Comparison of ENCODE assay signal across 15 cellular contexts in the genomic region with DNA sequence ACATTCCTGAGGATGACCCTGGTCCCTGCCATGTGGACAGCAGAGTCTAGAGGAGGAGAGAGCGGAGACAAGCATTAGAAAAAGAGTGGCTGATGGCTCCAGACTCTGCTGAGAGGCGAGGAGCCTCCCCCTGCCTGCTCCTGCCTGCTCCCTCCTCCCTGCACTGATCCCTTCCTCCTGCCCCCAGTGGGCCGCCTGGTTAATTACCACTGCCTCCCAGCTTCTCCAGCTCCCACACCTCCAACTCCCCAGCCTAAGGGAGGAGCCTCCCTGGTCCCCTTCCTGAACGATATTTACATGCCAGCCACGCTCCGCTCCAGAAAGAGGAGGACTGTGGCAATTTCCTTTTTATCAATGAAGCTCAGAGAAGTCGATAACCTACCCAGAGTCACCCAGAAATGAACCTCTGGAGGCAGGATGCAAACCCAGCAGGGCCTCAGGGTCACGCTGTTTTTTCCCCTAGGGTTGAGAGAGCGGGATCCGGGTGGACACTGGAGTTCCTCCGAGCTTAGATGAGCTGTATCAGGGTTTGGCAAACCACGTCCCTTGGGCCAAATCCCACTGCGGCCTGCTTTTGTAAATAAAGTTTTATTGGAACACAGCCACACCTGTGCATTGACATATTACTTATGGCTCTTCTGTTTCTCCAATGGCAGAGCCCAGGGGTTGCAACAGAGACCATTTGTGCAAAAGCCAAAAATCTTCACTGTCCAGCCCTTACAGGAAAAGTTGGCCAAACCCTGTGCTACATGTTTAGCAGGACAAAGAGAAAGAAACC. TPM values are rescaled to one million over a fixed set of nuclear protein-coding genes. Genes with fewer than 3 reads are reported as not detected.
DNase-seq lines count a peak whose midpoint lies in the region; ATAC-seq and TF ChIP-seq lines count a peak whose summit lies in the region.
"Had no signal": no experiment of that assay in that cellular context is flagged by ENCODE, and none has a peak within 500 bp of the region (broad histone marks: within the 10 kb centered on the region; RNA-seq: fewer than 3 reads in every experiment).

No MANE protein-coding gene starts in this region.

- ATAC-seq in T-helper 17 cell, result no peak
- ATAC-seq: activated CD4-positive, alpha-beta T cell treated with anti-CD3 and anti-CD28 coated beads for 36 hours; stimulated activated effector memory CD8-positive, alpha-beta T cell treated with anti-CD3 and anti-CD28 coated beads, Interleukin-12 subunit alpha, Interleukin-12 subunit beta, amount 100 ng/mL, for 72 hours had no signal

- H3K4me2 ChIP-seq in neuronal stem cell (ENCODE audit: insufficient read depth, low read length, poor library complexity, severe bottlenecking) (no peak overlapping the region), OCI-LY7 (ENCODE audit: low read length) (no peak overlapping the region)

- H2BK12ac ChIP-seq in neuronal stem cell (ENCODE audit: low read length), result no peak overlapping the region

- H3K27ac Mint-ChIP-seq in T-helper 17 cell, result no peak overlapping the region
- H3K27ac Mint-ChIP-seq: activated CD4-positive, alpha-beta T cell treated with anti-CD3 and anti-CD28 coated beads for 36 hours; stimulated activated effector memory CD8-positive, alpha-beta T cell treated with anti-CD3 and anti-CD28 coated beads, Interleukin-12 subunit alpha, Interleukin-12 subunit beta, amount 100 ng/mL, for 72 hours had no signal

- H3K27me3 ChIP-seq in H7 (ENCODE audit: control insufficient read depth, insufficient read depth, low read length) (no peaks in the 10 kb centered on the region), neuronal stem cell (ENCODE audit: control insufficient read depth in 3 of 3, insufficient read depth in 3 of 3, low read depth in 1 of 3, low read length in 3 of 3) (no peaks in the 10 kb centered on the region)

- no peak overlapping the region for H2AK5ac ChIP-seq in neuronal stem cell (ENCODE audit: low read depth, low read length)

- H3K9me3 ChIP-seq in neuronal stem cell (replicated peaks in 1 of 2; ENCODE audit: control insufficient read depth in 2 of 2, insufficient read depth in 1 of 2, low read depth in 1 of 2, low read length in 2 of 2) (no peaks in the 10 kb centered on the region), OCI-LY7 (ENCODE audit: low read length) (no peaks in the 10 kb centered on the region), T-helper 17 cell (ENCODE audit: control insufficient read depth, low read length, poor library complexity, severe bottlenecking) (no peaks in the 10 kb centered on the region)

- BruUV-seq in OCI-LY7 (replicated peaks; lab: Mats Ljungman, UMichigan), result no TSS peak

- H3K14ac ChIP-seq in neuronal stem cell (ENCODE audit: low read length), result no peak overlapping the region

- WGBS in neuronal stem cell (ENCODE audit: extremely low coverage in 2 of 2, insufficient read length in 2 of 2, insufficient replicate concordance in 1 of 2), 2 donors, result no CpG with 5 or more reads among the region's 13 CpGs

- no peak overlapping the region for H2AFZ ChIP-seq in neuronal stem cell (ENCODE audit: low read length)
- no peak overlapping the region for H2AFZ ChIP-seq in OCI-LY7 (ENCODE audit: low read length)

- H3K79me1 ChIP-seq in neuronal stem cell (ENCODE audit: low read depth, low read length), result no peaks in the 10 kb centered on the region

- no peak overlapping the region for H3K23ac ChIP-seq in neuronal stem cell (ENCODE audit: low read depth, low read length, poor library complexity)

- no peaks in the 10 kb centered on the region for H3K9me2 ChIP-seq in OCI-LY7 (ENCODE audit: insufficient read depth, low read length)

- H3K4ac ChIP-seq in neuronal stem cell (ENCODE audit: low read length), result no peak overlapping the region

- H3K36me3 Mint-ChIP-seq in T-helper 17 cell (ENCODE audit: low read depth), result peaks cover 3% of the 10 kb centered on the region
- H3K36me3 Mint-ChIP-seq: stimulated activated effector memory CD8-positive, alpha-beta T cell treated with anti-CD3 and anti-CD28 coated beads, Interleukin-12 subunit alpha, Interleukin-12 subunit beta, amount 100 ng/mL, for 72 hours had no signal

- no peak overlapping the region for H2BK120ac ChIP-seq in neuronal stem cell (ENCODE audit: low read depth, low read length)

- H4K8ac ChIP-seq in neuronal stem cell (ENCODE audit: low read depth, low read length), result no peak overlapping the region

- no peaks in the 10 kb centered on the region for H3K4me1 Mint-ChIP-seq in T-helper 17 cell
- H3K4me1 Mint-ChIP-seq: activated CD4-positive, alpha-beta T cell treated with anti-CD3 and anti-CD28 coated beads for 36 hours; stimulated activated effector memory CD8-positive, alpha-beta T cell treated with anti-CD3 and anti-CD28 coated beads, Interleukin-12 subunit alpha, Interleukin-12 subunit beta, amount 100 ng/mL, for 72 hours had no signal

- H3K4me3 Mint-ChIP-seq in T-helper 17 cell, result no peak overlapping the region
- H3K4me3 Mint-ChIP-seq: activated CD4-positive, alpha-beta T cell treated with anti-CD3 and anti-CD28 coated beads for 36 hours; stimulated activated effector memory CD8-positive, alpha-beta T cell treated with anti-CD3 and anti-CD28 coated beads, Interleukin-12 subunit alpha, Interleukin-12 subunit beta, amount 100 ng/mL, for 72 hours had no signal

- H3K36me3 ChIP-seq in H7 (replicated peaks; ENCODE audit: control insufficient read depth, insufficient read depth, low read length) (no peaks in the 10 kb centered on the region), neuronal stem cell (replicated peaks in 1 of 2; ENCODE audit: control insufficient read depth in 2 of 2, insufficient read depth in 2 of 2, low read length in 2 of 2) (no peaks in the 10 kb centered on the region), OCI-LY7 (ENCODE audit: insufficient read depth, low read length) (no peaks in the 10 kb centered on the region)

- POLR2A ChIA-PET in OCI-LY7 (lab: Charles Lee), result interaction anchor here (0.5 kb wide), 1 partner anchor 1831 kb away, joined by 4 read pairs; no protein-coding TSS in a partner anchor

- no peak overlapping the region for H2BK5ac ChIP-seq in neuronal stem cell (ENCODE audit: low read length)

- H4K91ac ChIP-seq in neuronal stem cell (ENCODE audit: low read depth, low read length, poor library complexity), result no peak overlapping the region

- H3K18ac ChIP-seq in neuronal stem cell (ENCODE audit: low read length), result peak overlapping the region; percentile 50

- H3K79me2 ChIP-seq in OCI-LY7 (ENCODE audit: insufficient read depth, low read depth, low read length), result no peaks in the 10 kb centered on the region

- no peaks in the 10 kb centered on the region for H4K20me1 ChIP-seq in OCI-LY7 (ENCODE audit: insufficient read depth, low read length)

- no peak for TF ChIP-seq CTCF in NB4 (IDR thresholded peaks at IDR 0.05; ENCODE audit: low read depth, low read length)
- peak; percentile 19 for TF ChIP-seq CTCF in fibroblast of pulmonary artery (IDR thresholded peaks at IDR 0.05; ENCODE audit: low read length, missing control alignments)
- no peak for TF ChIP-seq CTCF in OCI-LY7 (conservative IDR thresholded peaks at IDR 0.05; ENCODE audit: low read length)

- TF ChIP-seq POLR2A in NB4 (IDR thresholded peaks at IDR 0.05; ENCODE audit: extremely low read depth, insufficient read length), result no peak

- H2BK15ac ChIP-seq in neuronal stem cell (ENCODE audit: low read length), result no peak overlapping the region

- peaks cover 54% of the 10 kb centered on the region for H3K27me3 Mint-ChIP-seq in T-helper 17 cell

- CTCF ChIA-PET in OCI-LY7 (lab: Charles Lee; ENCODE audit: unreplicated experiment), result no interaction called here

- DNase-seq in H7 (peak; percentile 92), NB4 (ENCODE audit: low read depth) (peak; percentile 47), fibroblast of pulmonary artery (ENCODE audit: low read depth) (no peak), neuronal stem cell (ENCODE audit: low spot score) (no peak), OCI-LY7 (ENCODE audit: low spot score) (no peak), inferior parietal cortex (ENCODE audit: extremely low spot score) (no peak), T-helper 17 cell (no peak), DMS79 treated with DMSO at 0.1 percent for 48 hours (lab: John Stamatoyannopoulos, UW) (no peak)
- DNase-seq: activated CD4-positive, alpha-beta T cell treated with anti-CD3 and anti-CD28 coated beads for 36 hours; activated naive CD4-positive, alpha-beta T cell treated with anti-CD3 and anti-CD28 coated beads, Interleukin-2, amount 50 U/mL, for 16 hours; activated T-cell treated with anti-CD3 and anti-CD28 coated beads for 4 hours; NCI-H187 treated with DMSO at 0.1 percent for 48 hours had no signal

- H3K4me1 ChIP-seq in neuronal stem cell (ENCODE audit: control insufficient read depth in 2 of 2, insufficient read depth in 1 of 2, low read depth in 1 of 2, low read length in 2 of 2), result peaks cover 0 to 2% of the 10 kb centered on the region in 2 donors
- no peaks in the 10 kb centered on the region for H3K4me1 ChIP-seq in OCI-LY7 (ENCODE audit: insufficient read depth, low read length, poor library complexity, severe bottlenecking)

- intact Hi-C loops in OCI-LY7 (cut with micrococcal nuclease; ENCODE audit: unreplicated experiment), result no loop called here

- H3K4me3 ChIP-seq in H7 (ENCODE audit: insufficient read depth, low read depth, low read length) (0 out of 2 replicates have a peak overlapping the region, but pooled peaks have one; percentile 6), NB4 (ENCODE audit: low read depth, low read length) (no peak overlapping the region), fibroblast of pulmonary artery (replicated peaks; ENCODE audit: low read depth, low read length) (no peak overlapping the region), neuronal stem cell (ENCODE audit: low read length in 2 of 2) (no peak overlapping the region), OCI-LY7 (ENCODE audit: low read depth, low read length, poor library complexity, severe bottlenecking) (no peak overlapping the region)

- H3K27ac ChIP-seq in neuronal stem cell (replicated peaks; ENCODE audit: low read length) (no peak overlapping the region), OCI-LY7 (ENCODE audit: low read depth, low read length, poor library complexity, severe bottlenecking) (no peak overlapping the region)
- H3K27ac ChIP-seq: HL-60 had no signal

- peak overlapping the region; percentile 14 for H3K9ac ChIP-seq in neuronal stem cell (ENCODE audit: low read depth, low read length, poor library complexity)

RNA-seq across cellular contexts. Expression of gene JPH3, which starts 27.1 kb away (rescaled TPM):
- total RNA-seq in H7 (2014; rRNA removed; shearing (Covaris generic)), result 24.0 and 25.6 TPM in 2 replicates
- polyA plus RNA-seq in neuronal stem cell (2013, experiment 1 of 2), result 18.1 TPM
- polyA plus RNA-seq in neuronal stem cell (2013, experiment 2 of 2), result 17.6 TPM
- not detected in 2 replicates for total RNA-seq in OCI-LY7 (2014; rRNA removed; shearing (Covaris generic))
- total RNA-seq in OCI-LY7 (2022), result not detected in 2 replicates
- under 1 TPM in 1 of 2 donors, not detected in 1; 0.08 TPM for total RNA-seq in T-helper 17 cell
- total RNA-seq: T-helper 2 cell treated with Interferon-gamma antibody and Interleukin-4, amounts not matched to agents 100 ng/mL and 5 ng/mL, for 36 hours had no signal

Comparison
In these comparisons a context has a peak if more than half of its experiments do, and no peak if none do; other contexts are left out.
1. DNase-seq: peak in H7 (single experiment) and NB4 (single experiment); none in fibroblast of pulmonary artery (single experiment), neuronal stem cell (single experiment), OCI-LY7 (single experiment), inferior parietal cortex (single experiment), T-helper 17 cell (0 of 3) and DMS79 treated with DMSO at 0.1 percent for 48 hours (single experiment).
2. RNA of gene JPH3, which starts 27.1 kb away (total RNA-seq): 24.0 to 25.6 TPM in H7; 0.08 TPM in T-helper 17 cell and not detected in OCI-LY7; every median in the first group is over 10 times any median in the second.